8 cellular contexts compared by ENCODE assay signal in the genomic region with DNA sequence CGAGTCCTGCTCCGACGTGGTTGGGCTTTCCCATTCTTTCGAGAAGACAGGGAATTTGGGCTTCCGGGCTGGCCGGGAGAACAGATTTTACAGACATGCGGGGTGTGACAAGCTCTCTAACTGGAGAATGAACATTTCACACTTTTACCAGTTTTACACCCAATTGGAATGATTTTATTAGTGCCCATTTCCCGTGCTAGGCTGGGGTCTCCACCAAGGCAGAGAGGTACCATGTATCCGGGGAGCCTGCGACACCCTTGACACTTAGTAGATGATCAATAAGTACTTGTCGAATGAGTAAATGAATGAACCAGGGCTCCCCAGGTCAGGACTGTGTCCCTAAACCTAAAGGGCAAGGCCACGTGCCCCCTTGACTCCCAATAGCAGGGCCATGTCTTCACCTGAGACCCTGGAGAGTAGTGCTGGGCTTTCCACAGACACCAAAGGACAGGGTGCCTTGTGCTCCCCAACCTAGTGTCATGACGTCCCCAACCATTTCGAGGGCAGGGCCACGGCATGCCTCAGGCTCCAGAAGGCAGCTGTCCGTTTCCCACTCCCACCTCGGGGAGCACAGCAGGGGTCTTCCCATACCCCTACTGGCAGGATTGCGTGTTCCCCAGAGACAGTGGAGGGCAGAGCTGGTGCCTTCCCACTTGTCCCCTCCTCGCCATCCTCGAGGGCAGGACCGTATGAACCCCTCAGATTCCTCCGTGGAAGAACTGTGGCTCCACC. TPM values are rescaled to one million over a fixed set of nuclear protein-coding genes. Genes with fewer than 3 reads are reported as not detected.
DNase-seq lines count a peak whose midpoint lies in the region; ATAC-seq, FAIRE-seq and TF ChIP-seq lines count a peak whose summit lies in the region.

No MANE protein-coding gene starts in this region.

- no peak for TF ChIP-seq CTCF in omental fat pad (IDR thresholded peaks at IDR 0.05)

- peak; percentile 23 for DNase-seq in stimulated activated CD4-positive, alpha-beta T cell treated with anti-CD3 and anti-CD28 coated beads, Interleukin-4, amount 100 ng/mL, for 1 hour
- no peak for DNase-seq in stimulated activated CD4-positive, alpha-beta T cell treated with anti-CD3 and anti-CD28 coated beads, Interleukin-2, amount 100 ng/mL, for 48 hours
- DNase-seq in activated CD4-positive, alpha-beta T cell treated with anti-CD3 and anti-CD28 coated beads for 48 hours, result peak; percentile 42
- DNase-seq in erythroblast (lab: John Stamatoyannopoulos, UW) (peak; percentile 42 to 56), omental fat pad (ENCODE audit: low spot score) (peak; percentile 27), NCI-H446 (lab: John Stamatoyannopoulos, UW) (no peak), NCI-H2029 (lab: John Stamatoyannopoulos, UW) (no peak), H54 (ENCODE audit: insufficient read length, low spot score) (no peak)

- no peak for FAIRE-seq in H54 (lab: Jason Lieb, UNC)

- no peak for ATAC-seq in omental fat pad (ENCODE audit: low FRiP score)

- TF ChIP-seq POLR2A in erythroblast (IDR thresholded peaks at IDR 0.05; ENCODE audit: low read length) (no peak), H54 (IDR thresholded peaks at IDR 0.05; ENCODE audit: low read depth, low read length) (no peak)

RNA-seq across cellular contexts. Expression of a gene that starts 0.7 kb away (rescaled TPM):
- 10 to 100 TPM; 37.6 to 78.0 (median 53.6) TPM for total RNA-seq in omental fat pad

RNA-seq across cellular contexts. Expression of a gene that starts 0.9 kb away (rescaled TPM):
- 10 to 100 TPM; 48.1 to 69.5 (median 62.5) TPM for total RNA-seq in omental fat pad

RNA-seq across cellular contexts. Expression of a gene that starts 27.6 kb away (rescaled TPM):
- total RNA-seq in omental fat pad, result 10 to 100 TPM; 29.8 to 51.7 (median 45.5) TPM

Comparison
In these comparisons a context has a peak if more than half of its experiments do, and no peak if none do; other contexts are left out.
1. DNase-seq: peak in stimulated activated CD4-positive, alpha-beta T cell treated with anti-CD3 and anti-CD28 coated beads, Interleukin-4, amount 100 ng/mL, for 1 hour (single experiment), activated CD4-positive, alpha-beta T cell treated with anti-CD3 and anti-CD28 coated beads for 48 hours (single experiment), erythroblast (2 of 2) and omental fat pad (single experiment); none in stimulated activated CD4-positive, alpha-beta T cell treated with anti-CD3 and anti-CD28 coated beads, Interleukin-2, amount 100 ng/mL, for 48 hours (0 of 2), NCI-H446 (0 of 2), NCI-H2029 (single experiment) and H54 (single experiment).